ENCODE assay signal across 2 cellular contexts in the genomic region with DNA sequence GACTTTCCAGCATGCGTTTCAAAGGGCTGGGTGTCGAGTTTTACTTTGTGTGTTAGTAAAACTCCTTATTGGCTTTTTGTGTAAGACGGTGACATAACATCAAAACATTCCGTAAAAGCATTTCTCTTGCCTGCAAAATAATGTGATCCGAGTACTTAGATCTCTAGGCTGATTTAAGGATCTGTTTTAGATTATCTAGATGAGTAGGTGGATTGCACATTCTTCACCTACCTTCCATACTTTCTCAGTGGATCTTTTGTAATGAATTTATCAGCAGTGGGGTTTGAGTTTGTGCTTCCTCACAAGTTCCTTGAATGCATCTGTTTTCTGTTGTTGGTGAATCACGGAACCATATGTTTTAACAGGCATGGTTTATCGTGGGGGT.
TF ChIP-seq lines count a peak whose summit lies in the region.

No MANE protein-coding gene starts in this region.

TF ChIP-seq in liver, 16 proteins besides CTCF, POLR2A, EP300 and RAD21:
- TF ChIP-seq, protein P1, sequence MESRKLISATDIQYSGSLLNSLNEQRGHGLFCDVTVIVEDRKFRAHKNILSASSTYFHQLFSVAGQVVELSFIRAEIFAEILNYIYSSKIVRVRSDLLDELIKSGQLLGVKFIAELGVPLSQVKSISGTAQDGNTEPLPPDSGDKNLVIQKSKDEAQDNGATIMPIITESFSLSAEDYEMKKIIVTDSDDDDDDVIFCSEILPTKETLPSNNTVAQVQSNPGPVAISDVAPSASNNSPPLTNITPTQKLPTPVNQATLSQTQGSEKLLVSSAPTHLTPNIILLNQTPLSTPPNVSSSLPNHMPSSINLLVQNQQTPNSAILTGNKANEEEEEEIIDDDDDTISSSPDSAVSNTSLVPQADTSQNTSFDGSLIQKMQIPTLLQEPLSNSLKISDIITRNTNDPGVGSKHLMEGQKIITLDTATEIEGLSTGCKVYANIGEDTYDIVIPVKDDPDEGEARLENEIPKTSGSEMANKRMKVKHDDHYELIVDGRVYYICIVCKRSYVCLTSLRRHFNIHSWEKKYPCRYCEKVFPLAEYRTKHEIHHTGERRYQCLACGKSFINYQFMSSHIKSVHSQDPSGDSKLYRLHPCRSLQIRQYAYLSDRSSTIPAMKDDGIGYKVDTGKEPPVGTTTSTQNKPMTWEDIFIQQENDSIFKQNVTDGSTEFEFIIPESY (IDR thresholded peaks at IDR 0.05) = no peak
- peak; percentile 2 for TF ChIP-seq NR2F2 (IDR thresholded peaks at IDR 0.05)

TF ChIP-seq in HepG2, 621 proteins besides CTCF, POLR2A, EP300 and RAD21:
- TF ChIP-seq HMG20B (CRISPR knock-in tag; conservative IDR thresholded peaks at IDR 0.05) (no peak), AHR (CRISPR knock-in tag; IDR thresholded peaks at IDR 0.05) (no peak), ZNF335 (CRISPR knock-in tag; IDR thresholded peaks at IDR 0.05) (no peak), ZNF496 (CRISPR knock-in tag; IDR thresholded peaks at IDR 0.05; ENCODE audit: insufficient replicate concordance) (no peak), HOXD1 (CRISPR knock-in tag; IDR thresholded peaks at IDR 0.05) (no peak), GFI1 (CRISPR knock-in tag; IDR thresholded peaks at IDR 0.05; ENCODE audit: borderline replicate concordance) (no peak), PHF21A (CRISPR knock-in tag; IDR thresholded peaks at IDR 0.05) (no peak)
- TF ChIP-seq, protein P2, sequence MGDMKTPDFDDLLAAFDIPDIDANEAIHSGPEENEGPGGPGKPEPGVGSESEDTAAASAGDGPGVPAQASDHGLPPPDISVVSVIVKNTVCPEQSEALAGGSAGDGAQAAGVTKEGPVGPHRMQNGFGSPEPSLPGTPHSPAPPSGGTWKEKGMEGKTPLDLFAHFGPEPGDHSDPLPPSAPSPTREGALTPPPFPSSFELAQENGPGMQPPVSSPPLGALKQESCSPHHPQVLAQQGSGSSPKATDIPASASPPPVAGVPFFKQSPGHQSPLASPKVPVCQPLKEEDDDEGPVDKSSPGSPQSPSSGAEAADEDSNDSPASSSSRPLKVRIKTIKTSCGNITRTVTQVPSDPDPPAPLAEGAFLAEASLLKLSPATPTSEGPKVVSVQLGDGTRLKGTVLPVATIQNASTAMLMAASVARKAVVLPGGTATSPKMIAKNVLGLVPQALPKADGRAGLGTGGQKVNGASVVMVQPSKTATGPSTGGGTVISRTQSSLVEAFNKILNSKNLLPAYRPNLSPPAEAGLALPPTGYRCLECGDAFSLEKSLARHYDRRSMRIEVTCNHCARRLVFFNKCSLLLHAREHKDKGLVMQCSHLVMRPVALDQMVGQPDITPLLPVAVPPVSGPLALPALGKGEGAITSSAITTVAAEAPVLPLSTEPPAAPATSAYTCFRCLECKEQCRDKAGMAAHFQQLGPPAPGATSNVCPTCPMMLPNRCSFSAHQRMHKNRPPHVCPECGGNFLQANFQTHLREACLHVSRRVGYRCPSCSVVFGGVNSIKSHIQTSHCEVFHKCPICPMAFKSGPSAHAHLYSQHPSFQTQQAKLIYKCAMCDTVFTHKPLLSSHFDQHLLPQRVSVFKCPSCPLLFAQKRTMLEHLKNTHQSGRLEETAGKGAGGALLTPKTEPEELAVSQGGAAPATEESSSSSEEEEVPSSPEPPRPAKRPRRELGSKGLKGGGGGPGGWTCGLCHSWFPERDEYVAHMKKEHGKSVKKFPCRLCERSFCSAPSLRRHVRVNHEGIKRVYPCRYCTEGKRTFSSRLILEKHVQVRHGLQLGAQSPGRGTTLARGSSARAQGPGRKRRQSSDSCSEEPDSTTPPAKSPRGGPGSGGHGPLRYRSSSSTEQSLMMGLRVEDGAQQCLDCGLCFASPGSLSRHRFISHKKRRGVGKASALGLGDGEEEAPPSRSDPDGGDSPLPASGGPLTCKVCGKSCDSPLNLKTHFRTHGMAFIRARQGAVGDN (CRISPR knock-in tag; IDR thresholded peaks at IDR 0.05) = no peak
- TF ChIP-seq, protein P3, sequence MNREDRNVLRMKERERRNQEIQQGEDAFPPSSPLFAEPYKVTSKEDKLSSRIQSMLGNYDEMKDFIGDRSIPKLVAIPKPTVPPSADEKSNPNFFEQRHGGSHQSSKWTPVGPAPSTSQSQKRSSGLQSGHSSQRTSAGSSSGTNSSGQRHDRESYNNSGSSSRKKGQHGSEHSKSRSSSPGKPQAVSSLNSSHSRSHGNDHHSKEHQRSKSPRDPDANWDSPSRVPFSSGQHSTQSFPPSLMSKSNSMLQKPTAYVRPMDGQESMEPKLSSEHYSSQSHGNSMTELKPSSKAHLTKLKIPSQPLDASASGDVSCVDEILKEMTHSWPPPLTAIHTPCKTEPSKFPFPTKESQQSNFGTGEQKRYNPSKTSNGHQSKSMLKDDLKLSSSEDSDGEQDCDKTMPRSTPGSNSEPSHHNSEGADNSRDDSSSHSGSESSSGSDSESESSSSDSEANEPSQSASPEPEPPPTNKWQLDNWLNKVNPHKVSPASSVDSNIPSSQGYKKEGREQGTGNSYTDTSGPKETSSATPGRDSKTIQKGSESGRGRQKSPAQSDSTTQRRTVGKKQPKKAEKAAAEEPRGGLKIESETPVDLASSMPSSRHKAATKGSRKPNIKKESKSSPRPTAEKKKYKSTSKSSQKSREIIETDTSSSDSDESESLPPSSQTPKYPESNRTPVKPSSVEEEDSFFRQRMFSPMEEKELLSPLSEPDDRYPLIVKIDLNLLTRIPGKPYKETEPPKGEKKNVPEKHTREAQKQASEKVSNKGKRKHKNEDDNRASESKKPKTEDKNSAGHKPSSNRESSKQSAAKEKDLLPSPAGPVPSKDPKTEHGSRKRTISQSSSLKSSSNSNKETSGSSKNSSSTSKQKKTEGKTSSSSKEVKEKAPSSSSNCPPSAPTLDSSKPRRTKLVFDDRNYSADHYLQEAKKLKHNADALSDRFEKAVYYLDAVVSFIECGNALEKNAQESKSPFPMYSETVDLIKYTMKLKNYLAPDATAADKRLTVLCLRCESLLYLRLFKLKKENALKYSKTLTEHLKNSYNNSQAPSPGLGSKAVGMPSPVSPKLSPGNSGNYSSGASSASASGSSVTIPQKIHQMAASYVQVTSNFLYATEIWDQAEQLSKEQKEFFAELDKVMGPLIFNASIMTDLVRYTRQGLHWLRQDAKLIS (CRISPR knock-in tag; IDR thresholded peaks at IDR 0.05) = no peak
- TF ChIP-seq, protein P4, sequence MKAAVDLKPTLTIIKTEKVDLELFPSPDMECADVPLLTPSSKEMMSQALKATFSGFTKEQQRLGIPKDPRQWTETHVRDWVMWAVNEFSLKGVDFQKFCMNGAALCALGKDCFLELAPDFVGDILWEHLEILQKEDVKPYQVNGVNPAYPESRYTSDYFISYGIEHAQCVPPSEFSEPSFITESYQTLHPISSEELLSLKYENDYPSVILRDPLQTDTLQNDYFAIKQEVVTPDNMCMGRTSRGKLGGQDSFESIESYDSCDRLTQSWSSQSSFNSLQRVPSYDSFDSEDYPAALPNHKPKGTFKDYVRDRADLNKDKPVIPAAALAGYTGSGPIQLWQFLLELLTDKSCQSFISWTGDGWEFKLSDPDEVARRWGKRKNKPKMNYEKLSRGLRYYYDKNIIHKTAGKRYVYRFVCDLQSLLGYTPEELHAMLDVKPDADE (CRISPR knock-in tag; IDR thresholded peaks at IDR 0.05) = no peak
- TF ChIP-seq, protein P5, sequence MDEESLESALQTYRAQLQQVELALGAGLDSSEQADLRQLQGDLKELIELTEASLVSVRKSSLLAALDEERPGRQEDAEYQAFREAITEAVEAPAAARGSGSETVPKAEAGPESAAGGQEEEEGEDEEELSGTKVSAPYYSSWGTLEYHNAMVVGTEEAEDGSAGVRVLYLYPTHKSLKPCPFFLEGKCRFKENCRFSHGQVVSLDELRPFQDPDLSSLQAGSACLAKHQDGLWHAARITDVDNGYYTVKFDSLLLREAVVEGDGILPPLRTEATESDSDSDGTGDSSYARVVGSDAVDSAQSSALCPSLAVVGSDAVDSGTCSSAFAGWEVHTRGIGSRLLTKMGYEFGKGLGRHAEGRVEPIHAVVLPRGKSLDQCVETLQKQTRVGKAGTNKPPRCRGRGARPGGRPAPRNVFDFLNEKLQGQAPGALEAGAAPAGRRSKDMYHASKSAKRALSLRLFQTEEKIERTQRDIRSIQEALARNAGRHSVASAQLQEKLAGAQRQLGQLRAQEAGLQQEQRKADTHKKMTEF (CRISPR knock-in tag; IDR thresholded peaks at IDR 0.05) = no peak
- TF ChIP-seq, protein P6, sequence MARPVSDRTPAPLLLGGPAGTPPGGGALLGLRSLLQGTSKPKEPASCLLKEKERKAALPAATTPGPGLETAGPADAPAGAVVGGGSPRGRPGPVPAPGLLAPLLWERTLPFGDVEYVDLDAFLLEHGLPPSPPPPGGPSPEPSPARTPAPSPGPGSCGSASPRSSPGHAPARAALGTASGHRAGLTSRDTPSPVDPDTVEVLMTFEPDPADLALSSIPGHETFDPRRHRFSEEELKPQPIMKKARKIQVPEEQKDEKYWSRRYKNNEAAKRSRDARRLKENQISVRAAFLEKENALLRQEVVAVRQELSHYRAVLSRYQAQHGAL (CRISPR knock-in tag; IDR thresholded peaks at IDR 0.05; ENCODE audit: not compliant biosample characterization) = no peak
- TF ChIP-seq, protein P7, sequence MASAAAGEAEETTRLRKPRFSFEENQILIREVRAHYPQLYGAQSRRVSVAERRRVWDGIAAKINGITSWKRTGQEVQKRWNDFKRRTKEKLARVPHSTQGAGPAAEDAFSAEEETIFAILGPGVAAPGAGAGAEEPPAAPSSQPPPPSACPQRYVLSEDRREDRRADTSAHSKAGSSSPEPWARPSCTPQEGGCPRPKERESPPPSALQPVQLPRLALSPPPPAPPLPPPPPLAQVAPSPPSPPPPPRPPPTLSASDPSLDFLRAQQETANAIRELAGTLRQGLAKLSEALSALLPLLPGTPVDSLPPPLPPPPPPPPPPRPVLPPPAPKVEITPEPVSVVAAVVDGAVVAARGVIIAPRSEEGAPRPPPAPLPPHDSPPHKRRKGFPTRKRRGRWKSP (CRISPR knock-in tag; IDR thresholded peaks at IDR 0.05) = no peak
- TF ChIP-seq, protein P8, sequence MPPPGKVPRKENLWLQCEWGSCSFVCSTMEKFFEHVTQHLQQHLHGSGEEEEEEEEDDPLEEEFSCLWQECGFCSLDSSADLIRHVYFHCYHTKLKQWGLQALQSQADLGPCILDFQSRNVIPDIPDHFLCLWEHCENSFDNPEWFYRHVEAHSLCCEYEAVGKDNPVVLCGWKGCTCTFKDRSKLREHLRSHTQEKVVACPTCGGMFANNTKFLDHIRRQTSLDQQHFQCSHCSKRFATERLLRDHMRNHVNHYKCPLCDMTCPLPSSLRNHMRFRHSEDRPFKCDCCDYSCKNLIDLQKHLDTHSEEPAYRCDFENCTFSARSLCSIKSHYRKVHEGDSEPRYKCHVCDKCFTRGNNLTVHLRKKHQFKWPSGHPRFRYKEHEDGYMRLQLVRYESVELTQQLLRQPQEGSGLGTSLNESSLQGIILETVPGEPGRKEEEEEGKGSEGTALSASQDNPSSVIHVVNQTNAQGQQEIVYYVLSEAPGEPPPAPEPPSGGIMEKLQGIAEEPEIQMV (CRISPR knock-in tag; IDR thresholded peaks at IDR 0.05; ENCODE audit: low read depth) = no peak
